In the genomic region with DNA sequence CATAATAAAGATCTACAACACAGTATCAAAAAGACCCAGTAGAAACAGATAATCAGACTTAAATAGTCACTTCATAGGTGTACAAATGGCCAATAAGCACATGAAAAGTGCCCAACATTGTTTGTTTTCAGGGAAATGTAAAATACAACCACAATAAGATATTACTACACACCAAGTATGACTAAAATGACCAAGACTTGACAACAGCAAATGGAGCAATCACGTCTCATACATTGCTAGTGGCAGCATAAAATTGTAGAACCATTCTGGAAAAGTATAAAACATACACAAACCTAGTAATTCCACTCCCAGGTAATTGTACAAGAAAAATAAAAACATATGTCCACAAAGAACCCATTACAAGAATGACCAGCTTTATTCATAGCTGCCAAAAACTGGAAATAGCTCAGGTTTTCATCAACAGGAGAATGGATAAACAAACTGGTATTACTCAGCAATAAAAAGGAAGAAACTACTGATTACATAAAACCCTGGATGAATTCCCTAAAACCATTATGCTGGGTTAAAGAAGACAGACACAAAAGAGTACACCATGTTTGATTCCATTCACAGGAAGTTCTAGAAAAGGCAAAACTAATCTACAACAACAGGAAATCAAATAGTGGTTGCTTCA, we compare ENCODE assay signal across 11 cellular contexts.
DNase-seq lines count a peak whose midpoint lies in the region; ATAC-seq, FAIRE-seq and TF ChIP-seq lines count a peak whose summit lies in the region.
"Had no signal": no experiment of that assay in that cellular context is flagged by ENCODE, and none has a peak within 500 bp of the region (broad histone marks: within the 10 kb centered on the region; RNA-seq: fewer than 3 reads in every experiment).

No MANE protein-coding gene starts in this region.

- no peak overlapping the region for H3K27ac ChIP-seq in CD8-positive, alpha-beta T cell (ENCODE audit: low read depth, low read length)
- H3K27ac ChIP-seq in SJSA1 (peak overlapping the region; percentile 23), pancreas (no peak overlapping the region)

- 93 to 94% methylated on average over 1 of the region's 1 CpG for WGBS in pancreas, 2 donors

- H3K36me3 Mint-ChIP-seq in CD8-positive, alpha-beta T cell: peaks cover 63% of the 10 kb centered on the region

- no peak overlapping the region for H3K4me3 Mint-ChIP-seq in CD8-positive, alpha-beta T cell

- peaks cover 6% of the 10 kb centered on the region for H3K4me1 ChIP-seq in CD8-positive, alpha-beta T cell (ENCODE audit: insufficient read depth, low read length)
- peaks cover 12% of the 10 kb centered on the region for H3K4me1 ChIP-seq in SJSA1 (replicated peaks)
- H3K4me1 ChIP-seq in pancreas: no peaks in the 10 kb centered on the region

- peak overlapping the region; percentile 85 for H3K27ac Mint-ChIP-seq in CD8-positive, alpha-beta T cell

- POLR2A ChIA-PET in CD8-positive, alpha-beta T cell (lab: Charles Lee): no interaction called here

- peaks cover 15% of the 10 kb centered on the region for H3K36me3 ChIP-seq in CD8-positive, alpha-beta T cell (ENCODE audit: insufficient read depth, low read length)
- H3K36me3 ChIP-seq in SJSA1 (peaks cover 41% of the 10 kb centered on the region), pancreas (peaks cover 0 to 19% (median 2%) of the 10 kb centered on the region in 3 donors)

- no peak for ATAC-seq in CD8-positive, alpha-beta T cell
- ATAC-seq in pancreas (peak in 3 of 4 donors; percentile 35 to 44 (median 36)), HG02973 (IDR thresholded peaks at IDR 0.05; ENCODE audit: unreplicated experiment) (no peak)

- TF ChIP-seq CTCF in CD8-positive, alpha-beta T cell (IDR thresholded peaks at IDR 0.05): no peak
- no peak for TF ChIP-seq CTCF in pancreas (IDR thresholded peaks at IDR 0.05)

- FAIRE-seq in endometrium (lab: Jason Lieb, UNC) (peak; percentile 74), pancreas (lab: Jason Lieb, UNC) (peak; percentile 60)
- FAIRE-seq: colon had no signal

- intact Hi-C loops in CD8-positive, alpha-beta T cell (cut with DNase I, micrococcal nuclease): no loop called here
- intact Hi-C loops in pancreas (cut with DNase I): no loop called here

- CTCF ChIA-PET in CD8-positive, alpha-beta T cell (lab: Charles Lee): interaction anchor here (1.1 kb wide), 1 partner anchor 24 kb away, joined by 3 read pairs; no protein-coding TSS in a partner anchor

- no peaks in the 10 kb centered on the region for H3K9me3 Mint-ChIP-seq in CD8-positive, alpha-beta T cell

- no peaks in the 10 kb centered on the region for H3K9me3 ChIP-seq in CD8-positive, alpha-beta T cell (ENCODE audit: low read length)
- H3K9me3 ChIP-seq in SJSA1 (replicated peaks) (no peaks in the 10 kb centered on the region), pancreas (no peaks in the 10 kb centered on the region)

- H3K27me3 ChIP-seq in CD8-positive, alpha-beta T cell (ENCODE audit: insufficient read depth, low read length): no peaks in the 10 kb centered on the region
- H3K27me3 ChIP-seq in SJSA1 (replicated peaks): no peaks in the 10 kb centered on the region
- no peaks in the 10 kb centered on the region for H3K27me3 ChIP-seq in pancreas

- peaks cover 27% of the 10 kb centered on the region for H3K4me1 Mint-ChIP-seq in CD8-positive, alpha-beta T cell (ENCODE audit: low read depth)

- no peak overlapping the region for H3K4me3 ChIP-seq in CD8-positive, alpha-beta T cell (ENCODE audit: low read depth, low read length)
- H3K4me3 ChIP-seq in SJSA1: no peak overlapping the region
- H3K4me3 ChIP-seq in pancreas: no peak overlapping the region

- DNase-seq in CD8-positive, alpha-beta T cell: no peak
- DNase-seq in SJSA1 (ENCODE audit: low read depth in 1 of 2, low spot score in 2 of 2) (peak in 1 of 2 experiments; percentile 53), pancreas (no peak), ecto neural progenitor cell (ENCODE audit: low spot score) (no peak), NCI-H82 (lab: John Stamatoyannopoulos, UW) (no peak), Kasumi-1 (lab: John Stamatoyannopoulos, UW) (no peak)
- DNase-seq: left cardiac atrium, NCI-H774 had no signal

- H3K27me3 Mint-ChIP-seq in CD8-positive, alpha-beta T cell (ENCODE audit: low read depth): no peaks in the 10 kb centered on the region

Comparison
In these comparisons a context has a peak if more than half of its experiments do, and no peak if none do; other contexts are left out.
1. ATAC-seq: peak in pancreas (3 of 4); none in CD8-positive, alpha-beta T cell (single experiment) and HG02973 (single experiment).